In genomic region chr14:103137721-103138482, GRCh38 we compare ENCODE assay signal across 22 cellular contexts. TPM values are rescaled to one million over a fixed set of nuclear protein-coding genes. Genes with fewer than 3 reads are reported as not detected.
A peak's percentile ranks its signal among the peaks of the same experiment; 100 is the strongest.
DNase-seq lines count a peak whose midpoint lies in the region; ATAC-seq and TF ChIP-seq lines count a peak whose summit lies in the region.
"Had no signal": no experiment of that assay in that cellular context is flagged by ENCODE, and none has a peak within 500 bp of the region (broad histone marks: within the 10 kb centered on the region; RNA-seq: fewer than 3 reads in every experiment).

No MANE protein-coding gene starts in this region.

- no peak overlapping the region for H3K4me3 ChIP-seq in hepatocyte
- H3K4me3 ChIP-seq in psoas muscle: peak overlapping the region; percentile 45

- H3K36me3 ChIP-seq in hepatocyte (replicated peaks; ENCODE audit: insufficient read depth, low read depth) (no peaks in the 10 kb centered on the region), psoas muscle (ENCODE audit: insufficient read depth in 1 of 2, low read depth in 1 of 2) (peaks cover 3 to 38% of the 10 kb centered on the region in 2 donors)

- H3K9me3 Mint-ChIP-seq in CD14-positive monocyte: peaks cover 0 to 2% (median 0%) of the 10 kb centered on the region in 7 donors
- H3K9me3 Mint-ChIP-seq in activated naive CD4-positive, alpha-beta T cell treated with anti-CD3 and anti-CD28 coated beads, Interleukin-2, amount 50 U/mL, for 72 hours: no peaks in the 10 kb centered on the region
- no peaks in the 10 kb centered on the region for H3K9me3 Mint-ChIP-seq in activated CD4-positive, alpha-beta T cell treated with anti-CD3 and anti-CD28 coated beads, Interleukin-2, amount 10 ng/mL, durations not matched to agents 7 days and 5 days
- H3K9me3 Mint-ChIP-seq: naive thymus-derived CD8-positive, alpha-beta T cell; T-cell had no signal

- H3K79me2 ChIP-seq in hepatocyte: no peaks in the 10 kb centered on the region

- peak overlapping the region in 1 of 2 donors; percentile 67 for H3K4me3 Mint-ChIP-seq in CD14-positive monocyte
- H3K4me3 Mint-ChIP-seq in activated CD4-positive, alpha-beta T cell treated with anti-CD3 and anti-CD28 coated beads, Interleukin-2, amount 10 ng/mL, durations not matched to agents 7 days and 5 days: no peak overlapping the region
- H3K4me3 Mint-ChIP-seq: activated CD8-positive, alpha-beta memory T cell treated with anti-CD3 and anti-CD28 coated beads, Interleukin-2, amount 10 ng/mL, durations not matched to agents 7 days and 5 days; naive thymus-derived CD8-positive, alpha-beta T cell; T-cell had no signal

- H3K4me1 ChIP-seq in hepatocyte (ENCODE audit: insufficient read depth): peaks cover 37% of the 10 kb centered on the region
- peaks cover 16% of the 10 kb centered on the region for H3K4me1 ChIP-seq in psoas muscle

- no peak overlapping the region for H2AFZ ChIP-seq in hepatocyte

- H3K27me3 ChIP-seq in hepatocyte: no peaks in the 10 kb centered on the region
- no peaks in the 10 kb centered on the region for H3K27me3 ChIP-seq in psoas muscle (ENCODE audit: insufficient read depth in 3 of 3, low read length in 2 of 3)
- H3K27me3 ChIP-seq: testis had no signal

- H3K27me3 Mint-ChIP-seq in CD14-positive monocyte (ENCODE audit: low read depth in 3 of 3): peaks cover 22 to 38% (median 30%) of the 10 kb centered on the region in 3 donors
- peaks cover 6% of the 10 kb centered on the region for H3K27me3 Mint-ChIP-seq in activated CD4-positive, alpha-beta T cell treated with anti-CD3 and anti-CD28 coated beads, Interleukin-2, amount 10 ng/mL, durations not matched to agents 7 days and 5 days

- 83% methylated on average over 29 of the region's 33 CpGs for WGBS in hepatocyte (ENCODE audit: low lambda C conversion rate, missing lambda C conversion rate)
- WGBS in psoas muscle, 3 donors: 52 to 70% (median 63%) methylated on average over 25 to 33 of the region's 33 CpGs

- CTCF ChIA-PET in RWPE1 (lab: Yijun Ruan, JAX): interaction anchor here (0.6 to 2.4 kb wide), 4 partner anchors 9 to 33 kb away, joined by 3 to 14 read pairs (median 4); no protein-coding TSS in a partner anchor
- CTCF ChIA-PET in activated CD4-positive, alpha-beta T cell treated with anti-CD3 and anti-CD28 coated beads, Interleukin-2, amount 10 ng/mL, durations not matched to agents 7 days and 5 days (lab: Charles Lee): interaction anchor here (0.6 kb wide), 1 partner anchor 41 kb away, joined by 3 read pairs; no protein-coding TSS in a partner anchor

- H3K27ac ChIP-seq in RWPE1 (peak overlapping the region; percentile 74), hepatocyte (peak overlapping the region; percentile 71), psoas muscle (peak overlapping the region; percentile 86)
- H3K27ac ChIP-seq: testis had no signal

- POLR2A ChIA-PET in RWPE1 (lab: Yijun Ruan, JAX; ENCODE audit: low non-redundant PET): no interaction called here
- POLR2A ChIA-PET in activated CD4-positive, alpha-beta T cell treated with anti-CD3 and anti-CD28 coated beads, Interleukin-2, amount 10 ng/mL, durations not matched to agents 7 days and 5 days (lab: Charles Lee): no interaction called here

- H3K9me2 ChIP-seq in hepatocyte (replicated peaks; ENCODE audit: insufficient read depth): no peaks in the 10 kb centered on the region

- no peaks in the 10 kb centered on the region for H3K9me3 ChIP-seq in hepatocyte (ENCODE audit: low read depth)
- no peaks in the 10 kb centered on the region for H3K9me3 ChIP-seq in psoas muscle
- H3K9me3 ChIP-seq: testis had no signal

- TF ChIP-seq CTCF in CD14-positive monocyte (IDR thresholded peaks at IDR 0.05) (no peak), RWPE1 (conservative IDR thresholded peaks at IDR 0.05; ENCODE audit: low read depth) (no peak), hepatocyte (IDR thresholded peaks at IDR 0.05; ENCODE audit: poor library complexity) (no peak), psoas muscle (IDR thresholded peaks at IDR 0.05) (no peak)

- no peak overlapping the region for H3K4me2 ChIP-seq in hepatocyte

- peak in 1 of 4 donors; percentile 10 for ATAC-seq in psoas muscle
- ATAC-seq in activated naive CD4-positive, alpha-beta T cell treated with anti-CD3 and anti-CD28 coated beads, Interleukin-2, amount 50 U/mL, for 72 hours: no peak
- ATAC-seq: activated CD8-positive, alpha-beta memory T cell treated with anti-CD3 and anti-CD28 coated beads, Interleukin-2, amount 10 ng/mL, durations not matched to agents 7 days and 5 days; naive thymus-derived CD8-positive, alpha-beta T cell; T-cell had no signal

- H3K36me3 Mint-ChIP-seq in CD14-positive monocyte: peaks cover 41 to 45% of the 10 kb centered on the region in 2 donors
- no peaks in the 10 kb centered on the region for H3K36me3 Mint-ChIP-seq in activated naive CD4-positive, alpha-beta T cell treated with anti-CD3 and anti-CD28 coated beads, Interleukin-2, amount 50 U/mL, for 72 hours
- H3K36me3 Mint-ChIP-seq in activated CD4-positive, alpha-beta T cell treated with anti-CD3 and anti-CD28 coated beads, Interleukin-2, amount 10 ng/mL, durations not matched to agents 7 days and 5 days (ENCODE audit: low read depth): no peaks in the 10 kb centered on the region
- H3K36me3 Mint-ChIP-seq: activated CD8-positive, alpha-beta memory T cell treated with anti-CD3 and anti-CD28 coated beads, Interleukin-2, amount 10 ng/mL, durations not matched to agents 7 days and 5 days; naive thymus-derived CD8-positive, alpha-beta T cell; T-cell had no signal

- DNase-seq in CD14-positive monocyte (ENCODE audit: low spot score) (peak; percentile 45), RWPE1 (ENCODE audit: low spot score) (no peak), hepatocyte (ENCODE audit: low spot score) (no peak), psoas muscle (no peak), NCI-H69 (lab: John Stamatoyannopoulos, UW) (no peak), T-helper 2 cell (no peak)
- DNase-seq in activated naive CD4-positive, alpha-beta T cell treated with anti-CD3 and anti-CD28 coated beads, Interleukin-2, amount 50 U/mL, for 72 hours (ENCODE audit: low spot score in 2 of 2): no peak
- no peak for DNase-seq in activated CD4-positive, alpha-beta T cell treated with anti-CD3 and anti-CD28 coated beads, Interleukin-2, amount 10 ng/mL, durations not matched to agents 7 days and 5 days
- DNase-seq: activated CD4-positive, CD25-positive, alpha-beta regulatory T cell; activated CD8-positive, alpha-beta memory T cell treated with anti-CD3 and anti-CD28 coated beads, Interleukin-2, amount 10 ng/mL, durations not matched to agents 7 days and 5 days; activated gamma-delta T cell treated with Interleukin-2 at 50 U/mL for 16 hours; hippocampal formation; KG1; NCI-H1092; NCI-H2107; NCI-H748 treated with DMSO at 0.1 percent for 48 hours; RPMI8226; T-cell; testis had no signal

- H3K27ac Mint-ChIP-seq in CD14-positive monocyte: peak overlapping the region in 4 of 7 donors; percentile 45 to 73 (median 56)
- no peak overlapping the region for H3K27ac Mint-ChIP-seq in activated naive CD4-positive, alpha-beta T cell treated with anti-CD3 and anti-CD28 coated beads, Interleukin-2, amount 50 U/mL, for 72 hours
- H3K27ac Mint-ChIP-seq in activated CD4-positive, alpha-beta T cell treated with anti-CD3 and anti-CD28 coated beads, Interleukin-2, amount 10 ng/mL, durations not matched to agents 7 days and 5 days: no peak overlapping the region
- H3K27ac Mint-ChIP-seq: activated CD8-positive, alpha-beta memory T cell treated with anti-CD3 and anti-CD28 coated beads, Interleukin-2, amount 10 ng/mL, durations not matched to agents 7 days and 5 days; T-cell had no signal

- intact Hi-C loops in CD14-positive monocyte (cut with micrococcal nuclease) (loop anchor here in 1 of 2 donors (5.0 kb wide), 1 partner anchor 36 kb away; no protein-coding TSS in a partner anchor), psoas muscle (cut with DNase I) (no loop called here)

- no peaks in the 10 kb centered on the region for H4K20me1 ChIP-seq in hepatocyte (ENCODE audit: insufficient read depth, poor library complexity, severe bottlenecking)

- H3K4me1 Mint-ChIP-seq in CD14-positive monocyte: peaks cover 35% of the 10 kb centered on the region
- H3K4me1 Mint-ChIP-seq in activated CD4-positive, alpha-beta T cell treated with anti-CD3 and anti-CD28 coated beads, Interleukin-2, amount 10 ng/mL, durations not matched to agents 7 days and 5 days: no peaks in the 10 kb centered on the region
- H3K4me1 Mint-ChIP-seq: activated CD8-positive, alpha-beta memory T cell treated with anti-CD3 and anti-CD28 coated beads, Interleukin-2, amount 10 ng/mL, durations not matched to agents 7 days and 5 days had no signal

RNA-seq across cellular contexts. Expression of gene TNFAIP2, which starts 14.6 kb away (rescaled TPM):
- polyA plus RNA-seq in CD14-positive monocyte (10 to 100 TPM; 41.5 to 50.8 TPM), hepatocyte (14.2 and 28.2 TPM in 2 replicates), psoas muscle (10 to 100 TPM; 32.2 to 97.4 (median 52.3) TPM)
- total RNA-seq in hepatocyte (14.0 and 16.0 TPM in 2 replicates), psoas muscle (100 to 1,000 TPM in 1 of 4 donors, 10 to 100 TPM in 3; 25.7 to 146 (median 39.1) TPM)
- 1 to 10 TPM in 1 of 2 donors, under 1 TPM in 1; 0.80 to 2.1 TPM for total RNA-seq in activated naive CD4-positive, alpha-beta T cell treated with anti-CD3 and anti-CD28 coated beads, Interleukin-2, amount 50 U/mL, for 72 hours
- under 1 TPM in 1 of 2 experiments, not detected in 1; 0.60 TPM for total RNA-seq in activated CD4-positive, alpha-beta T cell treated with anti-CD3 and anti-CD28 coated beads, Interleukin-2, amount 10 ng/mL, durations not matched to agents 7 days and 5 days
- polyA plus RNA-seq: naive thymus-derived CD8-positive, alpha-beta T cell had no signal

RNA-seq across cellular contexts. Expression of gene EXOC3L4, which starts 43.4 kb away (rescaled TPM):
- polyA plus RNA-seq in CD14-positive monocyte: not detected
- 12.4 and 35.3 TPM in 2 replicates for total RNA-seq in hepatocyte
- polyA plus RNA-seq in hepatocyte: 31.0 and 40.3 TPM in 2 replicates
- total RNA-seq in psoas muscle: under 1 TPM in 2 of 4 donors, not detected in 2; 0.23 to 0.30 TPM
- polyA plus RNA-seq in psoas muscle: under 1 TPM in 2 of 3 donors, not detected in 1; 0.12 to 0.33 TPM
- total RNA-seq in activated naive CD4-positive, alpha-beta T cell treated with anti-CD3 and anti-CD28 coated beads, Interleukin-2, amount 50 U/mL, for 72 hours: not detected
- total RNA-seq in activated CD4-positive, alpha-beta T cell treated with anti-CD3 and anti-CD28 coated beads, Interleukin-2, amount 10 ng/mL, durations not matched to agents 7 days and 5 days: not detected
- total RNA-seq: activated CD8-positive, alpha-beta memory T cell treated with anti-CD3 and anti-CD28 coated beads, Interleukin-2, amount 10 ng/mL, durations not matched to agents 7 days and 5 days; dermis microvascular lymphatic vessel endothelial cell; naive thymus-derived CD8-positive, alpha-beta T cell had no signal
- polyA plus RNA-seq: naive thymus-derived CD8-positive, alpha-beta T cell had no signal

RNA-seq across cellular contexts. Expression of gene LBHD2, which starts 53.9 kb away (rescaled TPM):
- polyA plus RNA-seq in CD14-positive monocyte (not detected), hepatocyte (0.21 TPM in 1 of 2 replicates, not detected in the other), psoas muscle (not detected)
- total RNA-seq in hepatocyte (not detected in 2 replicates), psoas muscle (not detected)
- total RNA-seq in activated naive CD4-positive, alpha-beta T cell treated with anti-CD3 and anti-CD28 coated beads, Interleukin-2, amount 50 U/mL, for 72 hours: not detected
- total RNA-seq in activated CD4-positive, alpha-beta T cell treated with anti-CD3 and anti-CD28 coated beads, Interleukin-2, amount 10 ng/mL, durations not matched to agents 7 days and 5 days: not detected
- total RNA-seq: activated CD8-positive, alpha-beta memory T cell treated with anti-CD3 and anti-CD28 coated beads, Interleukin-2, amount 10 ng/mL, durations not matched to agents 7 days and 5 days; dermis microvascular lymphatic vessel endothelial cell; naive thymus-derived CD8-positive, alpha-beta T cell; renal cortical epithelial cell; T-cell had no signal
- polyA plus RNA-seq: naive thymus-derived CD8-positive, alpha-beta T cell had no signal

Comparison
In these comparisons a context has a peak if more than half of its experiments do, and no peak if none do; other contexts are left out.
1. H3K27ac Mint-ChIP-seq: peak in CD14-positive monocyte (4 of 7); none in activated naive CD4-positive, alpha-beta T cell treated with anti-CD3 and anti-CD28 coated beads, Interleukin-2, amount 50 U/mL, for 72 hours (0 of 2) and activated CD4-positive, alpha-beta T cell treated with anti-CD3 and anti-CD28 coated beads, Interleukin-2, amount 10 ng/mL, durations not matched to agents 7 days and 5 days (single experiment).
2. RNA of gene EXOC3L4, which starts 43.4 kb away (total RNA-seq): 12.4 to 35.3 TPM in hepatocyte; 0.23 to 0.30 TPM in psoas muscle, not detected in activated naive CD4-positive, alpha-beta T cell treated with anti-CD3 and anti-CD28 coated beads, Interleukin-2, amount 50 U/mL, for 72 hours and not detected in activated CD4-positive, alpha-beta T cell treated with anti-CD3 and anti-CD28 coated beads, Interleukin-2, amount 10 ng/mL, durations not matched to agents 7 days and 5 days; every median in the first group is over 10 times any median in the second.
3. Peak in every context shown above with its lines, with median percentiles within 50 percentile points of each other: H3K27ac ChIP-seq.